11 cellular contexts compared by ENCODE assay signal in the genomic region with DNA sequence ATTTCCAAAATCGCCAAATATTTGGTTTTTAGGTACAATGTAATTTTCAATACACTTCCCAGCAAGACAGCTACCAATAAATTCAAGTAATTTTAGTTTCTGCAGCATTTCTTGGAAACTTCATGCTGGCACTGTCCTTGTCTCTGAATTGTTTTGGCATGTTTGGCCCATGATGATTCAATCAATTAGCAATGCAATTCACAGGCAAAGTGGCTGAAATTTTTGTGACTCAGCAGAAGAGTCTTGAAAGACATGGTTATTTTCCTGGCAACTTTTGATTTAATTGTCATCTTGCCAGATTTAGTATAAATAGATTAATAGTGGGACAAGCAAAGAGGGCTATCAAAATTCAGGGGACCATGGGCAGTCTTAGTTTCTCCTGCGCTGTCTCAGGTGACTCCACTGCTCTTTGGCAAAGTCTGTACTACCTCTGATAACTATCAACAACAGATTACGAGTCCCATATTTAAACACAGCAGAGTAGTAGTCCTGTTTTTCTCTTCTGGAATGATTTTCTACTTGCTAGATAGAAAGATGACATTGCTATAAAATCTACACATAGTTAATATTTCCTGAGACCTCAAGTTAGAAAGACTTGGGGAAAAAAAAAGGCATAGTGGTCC.
A peak's percentile ranks its signal among the peaks of the same experiment; 100 is the strongest.
DNase-seq lines count a peak whose midpoint lies in the region; ATAC-seq and TF ChIP-seq lines count a peak whose summit lies in the region.
"Had no signal": no experiment of that assay in that cellular context is flagged by ENCODE, and none has a peak within 500 bp of the region (broad histone marks: within the 10 kb centered on the region; RNA-seq: fewer than 3 reads in every experiment).

No MANE protein-coding gene starts in this region.

- H3K27ac ChIP-seq in RWPE1 (no peak overlapping the region), fibroblast of lung (ENCODE audit: insufficient read depth, low read length) (no peak overlapping the region)

- no peak for TF ChIP-seq CTCF in RWPE1 (conservative IDR thresholded peaks at IDR 0.05; ENCODE audit: low read depth)
- TF ChIP-seq CTCF in fibroblast of lung (conservative IDR thresholded peaks at IDR 0.05 in 1 of 2, IDR thresholded peaks at IDR 0.05 in 1 of 2; ENCODE audit: low read depth in 1 of 2, low read length in 2 of 2): no peak

- POLR2A ChIA-PET in RWPE1 (lab: Yijun Ruan, JAX; ENCODE audit: low non-redundant PET): no interaction called here

- peak; percentile 75 for DNase-seq in GM04504 (ENCODE audit: low read depth)
- DNase-seq in RWPE1 (ENCODE audit: low spot score): peak; percentile 70
- DNase-seq in fibroblast of lung (ENCODE audit: low read depth in 2 of 2): peak; percentile 70 to 91
- peak; percentile 46 for DNase-seq in pulmonary artery endothelial cell (ENCODE audit: low read depth, low spot score)
- DNase-seq in stimulated activated CD4-positive, alpha-beta T cell treated with anti-CD3 and anti-CD28 coated beads, Interleukin-1b, Interleukin-23, amount 100 ng/mL, for 48 hours: no peak
- DNase-seq in NCI-H2227 (lab: John Stamatoyannopoulos, UW; ENCODE audit: unreplicated experiment): no peak
- DNase-seq in DMS153 (lab: John Stamatoyannopoulos, UW): no peak
- DNase-seq: aorta; naive thymus-derived CD8-positive, alpha-beta T cell; NCI-H526 treated with DMSO at 0.1 percent for 48 hours had no signal

- no peaks in the 10 kb centered on the region for H3K79me2 ChIP-seq in fibroblast of lung (ENCODE audit: control insufficient read depth, insufficient read depth, low read length)

- no peaks in the 10 kb centered on the region for H3K36me3 ChIP-seq in fibroblast of lung (ENCODE audit: control insufficient read depth, insufficient read depth, low read length)

- H3K27me3 ChIP-seq in fibroblast of lung (ENCODE audit: control insufficient read depth, insufficient read depth, low read length): no peaks in the 10 kb centered on the region

- CTCF ChIA-PET in RWPE1 (lab: Yijun Ruan, JAX): no interaction called here

- no peaks in the 10 kb centered on the region for H3K9me3 ChIP-seq in fibroblast of lung (ENCODE audit: control insufficient read depth, insufficient read depth, low read depth, low read length)

- H3K9ac ChIP-seq in fibroblast of lung (ENCODE audit: insufficient read depth, low read length): no peak overlapping the region

- H3K4me3 ChIP-seq in fibroblast of lung (replicated peaks in 1 of 4; ENCODE audit: control extremely low read depth in 1 of 4, insufficient read depth in 1 of 4, low read depth in 3 of 4, low read length in 4 of 4): no peak overlapping the region

- H2AFZ ChIP-seq in fibroblast of lung (ENCODE audit: low read length): no peak overlapping the region

- no peaks in the 10 kb centered on the region for H4K20me1 ChIP-seq in fibroblast of lung (ENCODE audit: control insufficient read depth, extremely low read depth, insufficient read depth, low read length)

- no peak for ATAC-seq in HG03457 (IDR thresholded peaks at IDR 0.05; ENCODE audit: unreplicated experiment)
- ATAC-seq: naive thymus-derived CD8-positive, alpha-beta T cell had no signal

- H3K4me2 ChIP-seq in fibroblast of lung (ENCODE audit: extremely low read depth, insufficient read depth, low read length): no peak overlapping the region

- peaks cover 2% of the 10 kb centered on the region for H3K4me1 ChIP-seq in fibroblast of lung (ENCODE audit: control insufficient read depth, extremely low read depth, insufficient read depth, low read length)

Comparison
In these comparisons a context has a peak if more than half of its experiments do, and no peak if none do; other contexts are left out.
1. DNase-seq: peak in GM04504 (single experiment), RWPE1 (single experiment), fibroblast of lung (2 of 2) and pulmonary artery endothelial cell (single experiment); none in stimulated activated CD4-positive, alpha-beta T cell treated with anti-CD3 and anti-CD28 coated beads, Interleukin-1b, Interleukin-23, amount 100 ng/mL, for 48 hours (single experiment), NCI-H2227 (single experiment) and DMS153 (single experiment).